23 cellular contexts compared by ENCODE assay signal in the genomic region with DNA sequence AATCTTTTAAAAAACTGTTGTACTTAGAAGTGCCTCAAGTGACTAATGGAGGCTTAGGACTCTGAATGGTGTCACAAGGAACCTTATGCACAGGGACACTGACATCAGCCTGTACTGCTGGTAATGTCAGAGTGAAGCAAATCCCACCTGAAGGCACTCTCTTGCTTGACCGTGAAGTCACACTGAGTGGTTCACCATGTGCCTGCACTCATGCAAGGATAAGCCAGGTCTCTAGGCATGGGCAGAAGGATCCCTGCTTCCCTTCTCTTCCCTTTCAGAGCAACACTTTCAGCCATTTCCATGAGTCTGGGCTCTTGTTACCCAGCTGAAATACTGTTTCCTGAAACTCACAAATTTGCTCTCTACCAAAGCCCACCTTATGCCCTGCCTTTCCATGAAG.
"Had no signal": no experiment of that assay in that cellular context is flagged by ENCODE, and none has a peak within 500 bp of the region (broad histone marks: within the 10 kb centered on the region; RNA-seq: fewer than 3 reads in every experiment).

No MANE protein-coding gene starts in this region.

- DNase-seq: cortex of kidney; effector memory CD8-positive, alpha-beta T cell; erythroblast; esophagus squamous epithelium; head of caudate nucleus; left ventricle myocardium superior; lower lobe of right lung; natural killer cell; occipital lobe; pancreas; retina; small intestine; stimulated activated CD4-positive, alpha-beta T cell treated with anti-CD3 and anti-CD28 coated beads, Interleukin-15, amount 100 ng/mL, for 24 hours; stimulated activated CD4-positive, alpha-beta T cell treated with anti-CD3 and anti-CD28 coated beads, Interleukin-4, amount 100 ng/mL, for 1 hour; stimulated activated CD8-positive, alpha-beta memory T cell treated with anti-CD3 and anti-CD28 coated beads, Interleukin-4, amount 100 ng/mL, for 48 hours; stimulated activated naive CD4-positive, alpha-beta T cell; stimulated activated naive CD8-positive, alpha-beta T cell treated with anti-CD3 and anti-CD28 coated beads, Interleukin-15, amount 100 ng/mL, for 72 hours; transverse colon had no signal

- H3K4me3 Mint-ChIP-seq: effector memory CD8-positive, alpha-beta T cell; natural killer cell; stimulated activated naive CD8-positive, alpha-beta T cell treated with anti-CD3 and anti-CD28 coated beads, Interleukin-15, amount 100 ng/mL, for 72 hours had no signal

- H3K27me3 ChIP-seq: esophagus squamous epithelium, pancreas, right lobe of liver, suprapubic skin, transverse colon, vagina had no signal

- H3K36me3 Mint-ChIP-seq: natural killer cell had no signal

- H3K4me1 Mint-ChIP-seq: natural killer cell; stimulated activated naive CD8-positive, alpha-beta T cell treated with anti-CD3 and anti-CD28 coated beads, Interleukin-15, amount 100 ng/mL, for 72 hours had no signal

- H3K4me3 ChIP-seq: esophagus squamous epithelium, lower lobe of right lung, pancreas, right lobe of liver, suprapubic skin, transverse colon, vagina had no signal

- FAIRE-seq: endometrium, frontal cortex, pancreas, small intestine had no signal

- H3K9me3 Mint-ChIP-seq: effector memory CD8-positive, alpha-beta T cell; natural killer cell; stimulated activated naive CD8-positive, alpha-beta T cell treated with anti-CD3 and anti-CD28 coated beads, Interleukin-15, amount 100 ng/mL, for 72 hours had no signal

- H3K4me1 ChIP-seq: esophagus squamous epithelium, pancreas, suprapubic skin, transverse colon, vagina had no signal

- H3K27ac Mint-ChIP-seq: effector memory CD8-positive, alpha-beta T cell; natural killer cell; stimulated activated naive CD8-positive, alpha-beta T cell treated with anti-CD3 and anti-CD28 coated beads, Interleukin-15, amount 100 ng/mL, for 72 hours had no signal

- H3K27ac ChIP-seq: esophagus squamous epithelium, lower lobe of right lung, pancreas, right lobe of liver, suprapubic skin, transverse colon, vagina had no signal

- ATAC-seq: effector memory CD8-positive, alpha-beta T cell; left ventricle myocardium superior; lower lobe of right lung; natural killer cell; pancreas; stimulated activated naive CD8-positive, alpha-beta T cell treated with anti-CD3 and anti-CD28 coated beads, Interleukin-15, amount 100 ng/mL, for 72 hours had no signal

- H3K9me3 ChIP-seq: esophagus squamous epithelium, lower lobe of right lung, pancreas, right lobe of liver, suprapubic skin, transverse colon, vagina had no signal

- H3K36me3 ChIP-seq: esophagus squamous epithelium, pancreas, right lobe of liver, suprapubic skin, vagina had no signal

- H3K27me3 Mint-ChIP-seq: stimulated activated naive CD8-positive, alpha-beta T cell treated with anti-CD3 and anti-CD28 coated beads, Interleukin-15, amount 100 ng/mL, for 72 hours had no signal
